9 cellular contexts compared by ENCODE assay signal in the genomic region with DNA sequence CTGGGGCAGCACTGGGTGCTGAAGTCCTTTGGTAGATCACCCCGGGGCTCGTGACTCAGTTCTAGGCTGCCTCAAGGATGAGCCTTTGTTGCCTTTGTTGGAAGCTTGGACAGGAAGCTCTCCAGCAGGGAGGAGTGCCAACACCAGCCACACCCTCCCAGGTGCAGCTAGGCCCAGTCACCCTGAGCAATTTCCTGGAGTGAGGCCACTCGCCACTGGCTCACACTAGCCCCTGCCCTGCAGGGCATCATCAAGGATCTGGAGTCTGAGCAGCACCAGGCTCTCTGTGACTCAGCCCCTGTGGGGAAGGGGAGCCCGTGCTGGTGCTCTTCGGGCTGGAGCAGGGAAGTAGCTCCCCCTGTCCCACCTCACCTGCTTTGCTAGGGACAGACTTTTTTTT. TPM values are rescaled to one million over a fixed set of nuclear protein-coding genes. Genes with fewer than 3 reads are reported as not detected.
A peak's percentile ranks its signal among the peaks of the same experiment; 100 is the strongest.
DNase-seq lines count a peak whose midpoint lies in the region; ATAC-seq and TF ChIP-seq lines count a peak whose summit lies in the region.
"Had no signal": no experiment of that assay in that cellular context is flagged by ENCODE, and none has a peak within 500 bp of the region (broad histone marks: within the 10 kb centered on the region; RNA-seq: fewer than 3 reads in every experiment).

No MANE protein-coding gene starts in this region.

- H3K27me3 Mint-ChIP-seq in activated CD8-positive, alpha-beta T cell treated with anti-CD3 and anti-CD28 coated beads for 36 hours, result peaks cover 24% of the 10 kb centered on the region
- peaks cover 23% of the 10 kb centered on the region for H3K27me3 Mint-ChIP-seq in activated naive CD4-positive, alpha-beta T cell treated with anti-CD3 and anti-CD28 coated beads for 36 hours (ENCODE audit: low read depth)

- no peak overlapping the region for H3K4me3 ChIP-seq in LNCaP clone FGC (ENCODE audit: low read depth, low read length)
- no peak overlapping the region for H3K4me3 ChIP-seq in lower leg skin (ENCODE audit: low read depth, poor library complexity, severe bottlenecking)

- intact Hi-C loops in activated CD8-positive, alpha-beta T cell treated with anti-CD3 and anti-CD28 coated beads for 36 hours (cut with micrococcal nuclease), result no loop called here
- intact Hi-C loops in lower leg skin (cut with DNase I; ENCODE audit: low total_unique reads), result no loop called here
- intact Hi-C loops in activated naive CD4-positive, alpha-beta T cell treated with anti-CD3 and anti-CD28 coated beads for 36 hours (cut with micrococcal nuclease), result no loop called here

- no peak overlapping the region for H3K27ac Mint-ChIP-seq in activated CD8-positive, alpha-beta T cell treated with anti-CD3 and anti-CD28 coated beads for 36 hours
- no peak overlapping the region for H3K27ac Mint-ChIP-seq in activated naive CD4-positive, alpha-beta T cell treated with anti-CD3 and anti-CD28 coated beads for 36 hours

- CTCF ChIA-PET in activated CD8-positive, alpha-beta T cell treated with anti-CD3 and anti-CD28 coated beads for 36 hours (lab: Charles Lee), result interaction anchor here (1.0 to 1.1 kb wide), 2 partner anchors 17 to 278 kb away, joined by 3 read pairs; no protein-coding TSS in a partner anchor
- CTCF ChIA-PET in activated naive CD4-positive, alpha-beta T cell treated with anti-CD3 and anti-CD28 coated beads for 36 hours (lab: Charles Lee), result no interaction called here

- no peak for TF ChIP-seq CTCF in LNCaP clone FGC (IDR thresholded peaks at IDR 0.05; ENCODE audit: control insufficient read depth, extremely low read depth, insufficient read depth)
- no peak for TF ChIP-seq CTCF in activated CD8-positive, alpha-beta T cell treated with anti-CD3 and anti-CD28 coated beads for 36 hours (IDR thresholded peaks at IDR 0.05)
- no peak for TF ChIP-seq CTCF in lower leg skin (IDR thresholded peaks at IDR 0.05)

- H3K9me3 Mint-ChIP-seq in activated CD8-positive, alpha-beta T cell treated with anti-CD3 and anti-CD28 coated beads for 36 hours, result no peaks in the 10 kb centered on the region
- no peaks in the 10 kb centered on the region for H3K9me3 Mint-ChIP-seq in activated naive CD4-positive, alpha-beta T cell treated with anti-CD3 and anti-CD28 coated beads for 36 hours

- H3K4me3 Mint-ChIP-seq in activated CD8-positive, alpha-beta T cell treated with anti-CD3 and anti-CD28 coated beads for 36 hours, result no peak overlapping the region
- no peak overlapping the region for H3K4me3 Mint-ChIP-seq in activated naive CD4-positive, alpha-beta T cell treated with anti-CD3 and anti-CD28 coated beads for 36 hours

- POLR2A ChIA-PET in activated CD8-positive, alpha-beta T cell treated with anti-CD3 and anti-CD28 coated beads for 36 hours (lab: Charles Lee), result no interaction called here

- ATAC-seq in activated CD8-positive, alpha-beta T cell treated with anti-CD3 and anti-CD28 coated beads for 36 hours, result peak; percentile 20

- no peaks in the 10 kb centered on the region for H3K36me3 Mint-ChIP-seq in activated CD8-positive, alpha-beta T cell treated with anti-CD3 and anti-CD28 coated beads for 36 hours (ENCODE audit: low read depth)
- no peaks in the 10 kb centered on the region for H3K36me3 Mint-ChIP-seq in activated naive CD4-positive, alpha-beta T cell treated with anti-CD3 and anti-CD28 coated beads for 36 hours (ENCODE audit: low read depth)

- WGBS in lower leg skin, 2 donors, result 30 to 50% methylated on average over 5 of the region's 5 CpGs

- no peaks in the 10 kb centered on the region for H3K4me1 Mint-ChIP-seq in activated CD8-positive, alpha-beta T cell treated with anti-CD3 and anti-CD28 coated beads for 36 hours (ENCODE audit: low read depth)
- no peaks in the 10 kb centered on the region for H3K4me1 Mint-ChIP-seq in activated naive CD4-positive, alpha-beta T cell treated with anti-CD3 and anti-CD28 coated beads for 36 hours (ENCODE audit: low read depth)

- DNase-seq in D341Med (ENCODE audit: low spot score) (peak; percentile 16), LNCaP clone FGC (ENCODE audit: low read depth) (peak; percentile 81), lower leg skin (ENCODE audit: low spot score in 2 of 2) (peak; percentile 53 to 90), retina (no peak), NCI-H2171 (lab: John Stamatoyannopoulos, UW) (no peak)
- no peak for DNase-seq in activated CD8-positive, alpha-beta T cell treated with anti-CD3 and anti-CD28 coated beads for 36 hours
- DNase-seq in activated naive CD4-positive, alpha-beta T cell treated with anti-CD3 and anti-CD28 coated beads for 36 hours, result no peak
- no peak for DNase-seq in activated CD4-positive, alpha-beta T cell treated with anti-CD3 and anti-CD28 coated beads for 48 hours
- DNase-seq: effector CD4-positive, alpha-beta T cell had no signal

- TF ChIP-seq POLR2A in lower leg skin (IDR thresholded peaks at IDR 0.05), result no peak

RNA-seq across cellular contexts. Expression of gene SDC1, which starts 6.7 kb away (rescaled TPM):
- under 1 TPM; 0.11 to 0.14 TPM for total RNA-seq in activated CD8-positive, alpha-beta T cell treated with anti-CD3 and anti-CD28 coated beads for 36 hours
- total RNA-seq in lower leg skin, result 100 to 1,000 TPM; 729 to 864 (median 835) TPM
- total RNA-seq in activated naive CD4-positive, alpha-beta T cell treated with anti-CD3 and anti-CD28 coated beads for 36 hours, result under 1 TPM; 0.67 TPM

Comparison
In these comparisons a context has a peak if more than half of its experiments do, and no peak if none do; other contexts are left out.
1. DNase-seq: peak in D341Med (single experiment), LNCaP clone FGC (single experiment) and lower leg skin (2 of 2); none in activated CD8-positive, alpha-beta T cell treated with anti-CD3 and anti-CD28 coated beads for 36 hours (single experiment), retina (single experiment), activated naive CD4-positive, alpha-beta T cell treated with anti-CD3 and anti-CD28 coated beads for 36 hours (single experiment), activated CD4-positive, alpha-beta T cell treated with anti-CD3 and anti-CD28 coated beads for 48 hours (single experiment) and NCI-H2171 (single experiment).
2. RNA of gene SDC1, which starts 6.7 kb away (total RNA-seq): 729 to 864 TPM in lower leg skin; 0.67 TPM in activated naive CD4-positive, alpha-beta T cell treated with anti-CD3 and anti-CD28 coated beads for 36 hours and 0.11 to 0.14 TPM in activated CD8-positive, alpha-beta T cell treated with anti-CD3 and anti-CD28 coated beads for 36 hours; every median in the first group is over 100 times any median in the second.